Comparison of ENCODE assay signal across 8 cellular contexts in the genomic region with DNA sequence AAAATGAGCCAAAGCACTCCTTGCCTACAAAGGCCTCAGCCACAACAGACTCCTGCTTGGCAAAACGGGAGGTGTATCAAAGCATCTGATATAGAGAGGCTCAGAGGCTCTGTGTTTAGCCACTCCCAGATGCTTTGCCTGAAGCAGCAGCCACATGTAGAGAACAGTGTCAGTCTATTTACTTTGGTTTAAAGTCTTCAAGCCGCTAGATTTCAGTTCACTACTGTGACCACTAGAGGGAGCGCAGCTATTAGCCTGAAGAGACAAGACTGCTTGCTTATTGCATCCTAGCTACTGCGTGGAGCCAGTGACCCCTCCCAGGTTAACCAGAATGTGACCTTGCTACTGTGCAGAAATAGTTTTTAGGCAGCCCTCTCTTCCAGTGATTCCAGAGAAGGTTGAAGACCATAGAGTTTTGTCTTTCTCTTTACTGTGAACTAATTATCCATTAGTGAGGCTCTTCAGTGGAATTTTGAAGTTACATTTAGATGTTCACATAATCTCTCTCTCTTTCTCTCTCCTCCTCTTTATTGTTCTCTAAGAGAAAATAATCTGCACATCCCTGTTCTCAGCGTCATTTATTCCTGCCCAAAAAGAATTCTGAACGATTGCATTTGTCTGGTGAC. TPM values are rescaled to one million over a fixed set of nuclear protein-coding genes. Genes with fewer than 3 reads are reported as not detected.
DNase-seq lines count a peak whose midpoint lies in the region; ATAC-seq and TF ChIP-seq lines count a peak whose summit lies in the region.

No MANE protein-coding gene starts in this region.

- H2AFZ ChIP-seq in Loucy (ENCODE audit: low read length): no peak overlapping the region
- no peak overlapping the region for H2AFZ ChIP-seq in osteoblast (ENCODE audit: low read length)

- TF ChIP-seq CTCF in GM06990 (IDR thresholded peaks at IDR 0.05; ENCODE audit: insufficient read depth, low read length, poor library complexity, severe bottlenecking): peak; percentile 94
- TF ChIP-seq CTCF in Loucy (conservative IDR thresholded peaks at IDR 0.05; ENCODE audit: low read length): peak; percentile 96
- peak; percentile 85 for TF ChIP-seq CTCF in foreskin keratinocyte (conservative IDR thresholded peaks at IDR 0.05)
- TF ChIP-seq CTCF in osteoblast (IDR thresholded peaks at IDR 0.05; ENCODE audit: extremely low read depth, low read depth, low read length): peak; percentile 92
- peak; percentile 93 for TF ChIP-seq CTCF in upper lobe of right lung (IDR thresholded peaks at IDR 0.05)

- in situ Hi-C loops in HAP-1 (cut with MboI; ENCODE audit: low sequenced_read_pairs): loop anchor here (10.0 kb wide), 1 partner anchor 275 kb away; no protein-coding TSS in a partner anchor

- DNase-seq in GM06990 (ENCODE audit: extremely low read depth, insufficient read length) (peak; percentile 74), HAP-1 (ENCODE audit: low spot score in 2 of 2) (peak; percentile 72 to 74), RPMI8226 (peak; percentile 75), foreskin keratinocyte (peak; percentile 29 to 67), osteoblast (ENCODE audit: insufficient read length, low spot score, missing footprints) (peak; percentile 64), upper lobe of right lung (no peak)

- H3K79me2 ChIP-seq in Loucy (ENCODE audit: insufficient read depth, low read length) (no peaks in the 10 kb centered on the region), osteoblast (ENCODE audit: insufficient read depth, low read length) (no peaks in the 10 kb centered on the region)

- no peak overlapping the region for H3K4me3 ChIP-seq in GM06990 (replicated peaks; ENCODE audit: low read depth, low read length)
- H3K4me3 ChIP-seq in HAP-1: no peak overlapping the region
- H3K4me3 ChIP-seq in Loucy (ENCODE audit: low read length, poor library complexity, severe bottlenecking): no peak overlapping the region
- H3K4me3 ChIP-seq in osteoblast (ENCODE audit: insufficient read depth, low read length): no peak overlapping the region
- no peak overlapping the region for H3K4me3 ChIP-seq in upper lobe of right lung

- H3F3A ChIP-seq in Loucy (ENCODE audit: low read depth): no peaks in the 10 kb centered on the region

- ATAC-seq in activated T-helper 17 cell treated with anti-CD3 and anti-CD28 coated beads, Interleukin-2, amount 50 U/mL, for 72 hours (replicated peaks): peak; percentile 71
- ATAC-seq in foreskin keratinocyte: peak; percentile 94
- peak; percentile 99 for ATAC-seq in upper lobe of right lung

- no peak overlapping the region for H3K4me3 Mint-ChIP-seq in activated T-helper 17 cell treated with anti-CD3 and anti-CD28 coated beads, Interleukin-2, amount 50 U/mL, for 72 hours

- H3K27ac Mint-ChIP-seq in activated T-helper 17 cell treated with anti-CD3 and anti-CD28 coated beads, Interleukin-2, amount 50 U/mL, for 72 hours: no peak overlapping the region

- H3K27ac ChIP-seq in foreskin keratinocyte (no peak overlapping the region), osteoblast (ENCODE audit: low read depth, low read length) (no peak overlapping the region), upper lobe of right lung (no peak overlapping the region)

- no peaks in the 10 kb centered on the region for H3K4me1 Mint-ChIP-seq in activated T-helper 17 cell treated with anti-CD3 and anti-CD28 coated beads, Interleukin-2, amount 50 U/mL, for 72 hours

- no peaks in the 10 kb centered on the region for H3K4me1 ChIP-seq in HAP-1
- no peaks in the 10 kb centered on the region for H3K4me1 ChIP-seq in Loucy (ENCODE audit: insufficient read depth, low read length, poor library complexity, severe bottlenecking)
- no peaks in the 10 kb centered on the region for H3K4me1 ChIP-seq in foreskin keratinocyte
- no peaks in the 10 kb centered on the region for H3K4me1 ChIP-seq in osteoblast (ENCODE audit: insufficient read depth, low read length)
- H3K4me1 ChIP-seq in upper lobe of right lung: no peaks in the 10 kb centered on the region

- no peak overlapping the region for H3K9ac ChIP-seq in Loucy (ENCODE audit: low read depth, low read length, poor library complexity, severe bottlenecking)

- H3K27me3 Mint-ChIP-seq in activated T-helper 17 cell treated with anti-CD3 and anti-CD28 coated beads, Interleukin-2, amount 50 U/mL, for 72 hours: peaks cover 19% of the 10 kb centered on the region

- H3K27me3 ChIP-seq in GM06990 (replicated peaks; ENCODE audit: control insufficient read depth, insufficient read depth, low read length): no peaks in the 10 kb centered on the region; the same call in 1 of the 2 replicates
- peaks cover 5% of the 10 kb centered on the region for H3K27me3 ChIP-seq in HAP-1 (ENCODE audit: low read depth)
- H3K27me3 ChIP-seq in Loucy (ENCODE audit: insufficient read depth, low read length, poor library complexity, severe bottlenecking): no peaks in the 10 kb centered on the region
- H3K27me3 ChIP-seq in foreskin keratinocyte: peaks cover 12% of the 10 kb centered on the region
- no peaks in the 10 kb centered on the region for H3K27me3 ChIP-seq in osteoblast (ENCODE audit: insufficient read depth, low read length)
- H3K27me3 ChIP-seq in upper lobe of right lung: no peaks in the 10 kb centered on the region

- no peaks in the 10 kb centered on the region for H3K9me3 Mint-ChIP-seq in activated T-helper 17 cell treated with anti-CD3 and anti-CD28 coated beads, Interleukin-2, amount 50 U/mL, for 72 hours

- H3K9me3 ChIP-seq in HAP-1 (no peaks in the 10 kb centered on the region), Loucy (ENCODE audit: insufficient read depth, low read depth, low read length) (no peaks in the 10 kb centered on the region), osteoblast (ENCODE audit: low read depth, low read length) (no peaks in the 10 kb centered on the region), upper lobe of right lung (no peaks in the 10 kb centered on the region)

- intact Hi-C loops in upper lobe of right lung (cut with DNase I): no loop called here

- H3K36me3 Mint-ChIP-seq in activated T-helper 17 cell treated with anti-CD3 and anti-CD28 coated beads, Interleukin-2, amount 50 U/mL, for 72 hours (ENCODE audit: low read depth): no peaks in the 10 kb centered on the region

- H3K9me2 ChIP-seq in Loucy (replicated peaks; ENCODE audit: low read depth, low read length): no peaks in the 10 kb centered on the region

- H3K4me2 ChIP-seq in Loucy (ENCODE audit: low read depth, low read length, poor library complexity, severe bottlenecking) (no peak overlapping the region), osteoblast (ENCODE audit: insufficient read depth, low read length) (no peak overlapping the region)

- H3K36me3 ChIP-seq in GM06990 (ENCODE audit: control insufficient read depth, insufficient read depth, low read length) (no peaks in the 10 kb centered on the region), HAP-1 (replicated peaks) (no peaks in the 10 kb centered on the region), Loucy (ENCODE audit: insufficient read depth, low read length) (no peaks in the 10 kb centered on the region), osteoblast (ENCODE audit: insufficient read depth, low read length) (no peaks in the 10 kb centered on the region), upper lobe of right lung (no peaks in the 10 kb centered on the region)

- H4K20me1 ChIP-seq in Loucy (ENCODE audit: insufficient read depth, low read length, poor library complexity, severe bottlenecking) (no peaks in the 10 kb centered on the region), osteoblast (ENCODE audit: insufficient read depth, low read length) (no peaks in the 10 kb centered on the region)

RNA-seq across cellular contexts. Expression of gene BMP3, which starts 39.3 kb away (rescaled TPM):
- total RNA-seq in activated T-helper 17 cell treated with anti-CD3 and anti-CD28 coated beads, Interleukin-2, amount 50 U/mL, for 72 hours: under 1 TPM in 1 of 2 donors, not detected in 1; 0.05 TPM
- not detected in 2 replicates for total RNA-seq in foreskin keratinocyte
- polyA plus RNA-seq in foreskin keratinocyte: not detected in 2 replicates
- not detected in 2 replicates for total RNA-seq in osteoblast
- total RNA-seq in upper lobe of right lung: 15.5 TPM

Comparison
In these comparisons a context has a peak if more than half of its experiments do, and no peak if none do; other contexts are left out.
1. RNA of gene BMP3, which starts 39.3 kb away (total RNA-seq): 15.5 TPM in upper lobe of right lung (single experiment); 0.05 TPM in activated T-helper 17 cell treated with anti-CD3 and anti-CD28 coated beads, Interleukin-2, amount 50 U/mL, for 72 hours, not detected in foreskin keratinocyte and not detected in osteoblast; every median in the first group is over 10 times any median in the second.
2. Peak in every context shown above with its lines, with median percentiles within 50 percentile points of each other: CTCF ChIP-seq and ATAC-seq.